Comparison of ENCODE assay signal across 26 cellular contexts in genomic region chr11:61773826-61774225, GRCh38.
"Had no signal": no experiment of that assay in that cellular context is flagged by ENCODE, and none has a peak within 500 bp of the region (broad histone marks: within the 10 kb centered on the region; RNA-seq: fewer than 3 reads in every experiment).

No MANE protein-coding gene starts in this region.

- H3K36me3 ChIP-seq: heart left ventricle, left lung, lower lobe of right lung, right atrium auricular region, spleen, upper lobe of right lung had no signal

- DNase-seq: activated CD4-positive, alpha-beta T cell treated with anti-CD3 and anti-CD28 coated beads for 4 hours; activated CD4-positive, alpha-beta T cell treated with anti-CD3 and anti-CD28 coated beads, Interleukin-2, amount 50 U/mL, for 4 hours; activated effector memory CD4-positive, alpha-beta T cell treated with Interleukin-2 at 50 U/mL for 16 hours; activated naive CD4-positive, alpha-beta T cell treated with Interleukin-2 at 50 U/mL for 16 hours; aorta; body of pancreas; cerebellar nuclear complex; effector memory CD8-positive, alpha-beta T cell; foreskin fibroblast; kidney glomerular epithelial cell; lower lobe of right lung; mesendoderm; occipital lobe; psoas muscle; spleen; stimulated activated CD4-positive, alpha-beta T cell treated with anti-CD3 and anti-CD28 coated beads, Interleukin-2, amount 100 ng/mL, for 48 hours; stimulated activated naive CD4-positive, alpha-beta T cell treated with Interleukin-2 at 50 U/mL for 16 hours; T-helper 1 cell; upper lobe of right lung had no signal

- H3K79me2 ChIP-seq: parathyroid adenoma had no signal

- H3K4me1 ChIP-seq: lower lobe of right lung, parathyroid adenoma had no signal

- H3K9me3 ChIP-seq: body of pancreas, heart left ventricle, left lung, lower lobe of right lung, psoas muscle, right atrium auricular region, spleen, upper lobe of right lung had no signal

- FAIRE-seq: endothelial cell of umbilical vein had no signal

- ATAC-seq: body of pancreas; effector memory CD8-positive, alpha-beta T cell; heart left ventricle; left lung; lower lobe of right lung; psoas muscle; upper lobe of right lung had no signal

- H3K4me3 ChIP-seq: body of pancreas, coronary artery, heart left ventricle, left lung, lower lobe of right lung, psoas muscle, right atrium auricular region, spleen, upper lobe of right lung had no signal

- H3K9ac ChIP-seq: parathyroid adenoma had no signal

- H3K27me3 ChIP-seq: body of pancreas, heart left ventricle, right atrium auricular region, upper lobe of right lung had no signal

- H3K27ac ChIP-seq: coronary artery, heart left ventricle, left lung, lower lobe of right lung, parathyroid adenoma, psoas muscle, right atrium auricular region, spleen, upper lobe of right lung, VCaP had no signal

- H2AFZ ChIP-seq: parathyroid adenoma had no signal
